28 cellular contexts compared by ENCODE assay signal in the genomic region with DNA sequence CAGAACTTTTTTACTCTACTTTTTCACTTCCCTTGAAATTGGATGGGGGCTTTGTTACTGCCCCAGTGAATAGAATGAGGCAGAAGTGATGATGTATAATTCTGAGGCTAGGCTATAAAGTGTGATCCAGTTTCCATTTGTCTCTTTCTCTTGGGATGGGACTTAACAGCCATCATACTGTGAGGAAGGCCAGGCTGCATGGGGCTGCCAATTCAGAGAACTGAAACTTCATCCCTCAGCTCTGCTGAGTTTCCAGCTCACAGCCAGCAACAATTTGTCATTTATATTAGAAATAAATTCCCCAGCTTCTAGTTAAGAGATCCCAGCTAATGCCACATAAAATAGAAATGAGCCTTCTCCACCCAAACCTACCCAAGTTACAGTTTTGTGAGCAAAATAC.
"Had no signal": no experiment of that assay in that cellular context is flagged by ENCODE, and none has a peak within 500 bp of the region (broad histone marks: within the 10 kb centered on the region; RNA-seq: fewer than 3 reads in every experiment).

No MANE protein-coding gene starts in this region.

- H3K9me3 ChIP-seq: suprapubic skin, testis, thoracic aorta, thyroid gland, tibial artery, tibial nerve, transverse colon, upper lobe of left lung, upper lobe of right lung, uterus, vagina had no signal

- H3K4me3 Mint-ChIP-seq: stimulated activated effector memory CD8-positive, alpha-beta T cell treated with anti-CD3 and anti-CD28 coated beads, Interleukin-12 subunit alpha, Interleukin-12 subunit beta, amount 100 ng/mL, for 72 hours; stimulated activated memory B cell treated with anti-CD40 and anti-IgM and Interleukin-4, amounts not matched to agents 10 μg/mL and 1 μg/mL and 100 μg/mL, for 72 hours; stimulated activated naive B cell treated with anti-CD40 and anti-IgM and Interleukin-4, amounts not matched to agents 10 μg/mL and 1 μg/mL and 100 μg/mL, for 72 hours; stimulated activated naive CD8-positive, alpha-beta T cell treated with anti-CD3 and anti-CD28 coated beads, Interleukin-15, amount 100 ng/mL, for 72 hours; stimulated activated naive CD8-positive, alpha-beta T cell treated with anti-CD3 and anti-CD28 coated beads, Interleukin-15, Interleukin-2, amounts not matched to agents 100 ng/mL and 50 ng/mL, for 24 hours; type B pancreatic cell had no signal

- H3K4me1 Mint-ChIP-seq: stimulated activated effector memory CD8-positive, alpha-beta T cell treated with anti-CD3 and anti-CD28 coated beads, Interleukin-12 subunit alpha, Interleukin-12 subunit beta, amount 100 ng/mL, for 72 hours; stimulated activated memory B cell treated with anti-CD40 and anti-IgM and Interleukin-4, amounts not matched to agents 10 μg/mL and 1 μg/mL and 100 μg/mL, for 72 hours; stimulated activated naive B cell treated with anti-CD40 and anti-IgM and Interleukin-4, amounts not matched to agents 10 μg/mL and 1 μg/mL and 100 μg/mL, for 72 hours had no signal

- H3K27me3 Mint-ChIP-seq: stimulated activated naive CD8-positive, alpha-beta T cell treated with anti-CD3 and anti-CD28 coated beads, Interleukin-15, Interleukin-2, amounts not matched to agents 100 ng/mL and 50 ng/mL, for 24 hours; type B pancreatic cell had no signal

- H3K27ac Mint-ChIP-seq: stimulated activated effector memory CD8-positive, alpha-beta T cell treated with anti-CD3 and anti-CD28 coated beads, Interleukin-12 subunit alpha, Interleukin-12 subunit beta, amount 100 ng/mL, for 72 hours; stimulated activated memory B cell treated with anti-CD40 and anti-IgM and Interleukin-4, amounts not matched to agents 10 μg/mL and 1 μg/mL and 100 μg/mL, for 72 hours; stimulated activated naive B cell treated with anti-CD40 and anti-IgM and Interleukin-4, amounts not matched to agents 10 μg/mL and 1 μg/mL and 100 μg/mL, for 72 hours; stimulated activated naive CD8-positive, alpha-beta T cell treated with anti-CD3 and anti-CD28 coated beads, Interleukin-15, amount 100 ng/mL, for 72 hours; stimulated activated naive CD8-positive, alpha-beta T cell treated with anti-CD3 and anti-CD28 coated beads, Interleukin-15, Interleukin-2, amounts not matched to agents 100 ng/mL and 50 ng/mL, for 24 hours; type B pancreatic cell had no signal

- H3K4me3 ChIP-seq: stomach, suprapubic skin, testis, thoracic aorta, thyroid gland, tibial artery, tibial nerve, transverse colon, upper lobe of left lung, upper lobe of right lung, uterus, vagina had no signal

- DNase-seq: stimulated activated CD4-positive, alpha-beta T cell treated with anti-CD3 and anti-CD28 coated beads, Interleukin-2, amount 100 ng/mL, for 48 hours; stimulated activated CD4-positive, alpha-beta T cell treated with anti-CD3 and anti-CD28 coated beads, Interleukin-4, amount 100 ng/mL, for 1 hour; stimulated activated CD4-positive, alpha-beta T cell treated with anti-CD3 and anti-CD28 coated beads, Interleukin-4, amount 100 ng/mL, for 24 hours; stimulated activated CD4-positive, alpha-beta T cell treated with anti-CD3 and anti-CD28 coated beads, Interleukin-4, amount 100 ng/mL, for 4 hours; stimulated activated CD8-positive, alpha-beta memory T cell treated with anti-CD3 and anti-CD28 coated beads, Interleukin-4, amount 100 ng/mL, for 48 hours; stimulated activated naive B cell treated with anti-CD40 and anti-IgM and Interleukin-4, amounts not matched to agents 10 μg/mL and 1 μg/mL and 100 μg/mL, for 72 hours; stimulated activated naive CD4-positive, alpha-beta T cell; stimulated activated naive CD4-positive, alpha-beta T cell treated with Interleukin-2 at 50 U/mL for 16 hours; stimulated activated naive CD8-positive, alpha-beta T cell treated with anti-CD3 and anti-CD28 coated beads, Interleukin-15, amount 100 ng/mL, for 72 hours; stimulated activated naive CD8-positive, alpha-beta T cell treated with anti-CD3 and anti-CD28 coated beads, Interleukin-15, Interleukin-2, amounts not matched to agents 100 U/mL and 50 U/mL, for 24 hours; stomach; substantia nigra; testis; thyroid gland; tibial artery; transverse colon; trophoblast cell; upper lobe of left lung; upper lobe of right lung; uterus had no signal

- H3K4me1 ChIP-seq: suprapubic skin, testis, thyroid gland, tibial artery, tibial nerve, upper lobe of left lung, upper lobe of right lung, uterus, vagina had no signal

- H3K27ac ChIP-seq: stomach, suprapubic skin, testis, thoracic aorta, thyroid gland, tibial artery, tibial nerve, transverse colon, upper lobe of left lung, upper lobe of right lung, uterus, vagina had no signal

- H3K9me3 Mint-ChIP-seq: stimulated activated effector memory CD8-positive, alpha-beta T cell treated with anti-CD3 and anti-CD28 coated beads, Interleukin-12 subunit alpha, Interleukin-12 subunit beta, amount 100 ng/mL, for 72 hours had no signal

- H3K36me3 ChIP-seq: stomach, suprapubic skin, thoracic aorta, thyroid gland, tibial artery, tibial nerve, transverse colon, upper lobe of left lung, upper lobe of right lung, uterus, vagina had no signal

- H3K36me3 Mint-ChIP-seq: stimulated activated effector memory CD8-positive, alpha-beta T cell treated with anti-CD3 and anti-CD28 coated beads, Interleukin-12 subunit alpha, Interleukin-12 subunit beta, amount 100 ng/mL, for 72 hours; stimulated activated memory B cell treated with anti-CD40 and anti-IgM and Interleukin-4, amounts not matched to agents 10 μg/mL and 1 μg/mL and 100 μg/mL, for 72 hours had no signal

- H3K27me3 ChIP-seq: stomach, suprapubic skin, testis, thyroid gland, tibial artery, tibial nerve, transverse colon, upper lobe of left lung, upper lobe of right lung, uterus, vagina had no signal
